25 cellular contexts compared by ENCODE assay signal in the genomic region with DNA sequence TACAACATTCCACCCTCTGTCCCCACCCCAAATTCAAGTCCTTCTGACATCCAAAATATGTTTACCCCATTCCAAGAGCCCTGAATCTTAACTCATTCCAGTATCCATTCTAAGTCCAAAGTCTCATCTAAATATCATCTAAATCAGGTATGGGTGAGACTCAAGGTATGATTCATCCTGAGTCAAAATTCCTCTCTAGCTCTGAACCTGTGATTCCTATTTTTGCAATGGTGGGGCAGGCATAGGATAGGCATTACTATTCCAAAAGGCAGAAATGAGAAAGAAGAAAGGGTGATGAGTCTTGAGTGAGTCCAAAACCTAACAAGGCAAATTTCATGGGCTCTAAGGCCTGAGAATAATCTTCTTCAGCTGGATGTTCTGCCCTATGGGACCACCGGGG.
"Had no signal": no experiment of that assay in that cellular context is flagged by ENCODE, and none has a peak within 500 bp of the region (broad histone marks: within the 10 kb centered on the region; RNA-seq: fewer than 3 reads in every experiment).

No MANE protein-coding gene starts in this region.

- H3K36me3 ChIP-seq: cardiac muscle cell, colonic mucosa, heart left ventricle, left lung, lower lobe of right lung, neural progenitor cell, right atrium auricular region, tibial nerve had no signal

- H3K4me1 ChIP-seq: colonic mucosa, heart left ventricle, left lung, lower lobe of right lung, neural progenitor cell, parathyroid adenoma, psoas muscle, right atrium auricular region, tibial nerve had no signal

- DNase-seq: activated CD4-positive, alpha-beta T cell treated with anti-CD3 and anti-CD28 coated beads for 36 hours; activated CD4-positive, CD25-positive, alpha-beta regulatory T cell; activated CD8-positive, alpha-beta memory T cell treated with anti-CD3 and anti-CD28 coated beads, Interleukin-2, amount 10 ng/mL, durations not matched to agents 7 days and 5 days; activated CD8-positive, alpha-beta T cell treated with anti-CD3 and anti-CD28 coated beads, Interleukin-2, amount 10 ng/mL, durations not matched to agents 7 days and 5 days; activated naive CD8-positive, alpha-beta T cell treated with anti-CD3 and anti-CD28 coated beads, Interleukin-2, amount 50 U/mL, for 24 hours; activated T-cell treated with anti-CD3 and anti-CD28 coated beads, Interleukin-2, amount 50 U/mL, for 48 hours; amygdala; cerebellar nuclear complex; colonic mucosa; effector memory CD4-positive, alpha-beta T cell; heart left ventricle; hypothalamus; immature natural killer cell; left lung; lower lobe of right lung; mesendoderm; natural killer cell; occipital lobe; psoas muscle; stimulated activated naive CD4-positive, alpha-beta T cell treated with Interleukin-2 at 50 U/mL for 16 hours had no signal

- H3K9me3 ChIP-seq: colonic mucosa, heart left ventricle, left lung, lower lobe of right lung, psoas muscle, right atrium auricular region, tibial nerve had no signal

- H3K4me3 ChIP-seq: cardiac muscle cell, colonic mucosa, heart left ventricle, left lung, lower lobe of right lung, neural progenitor cell, psoas muscle, right atrium auricular region, tibial nerve had no signal

- H3K27me3 ChIP-seq: cardiac muscle cell, colonic mucosa, heart left ventricle, left lung, neural progenitor cell, right atrium auricular region, tibial nerve had no signal

- H3K27ac ChIP-seq: cardiac muscle cell, colonic mucosa, heart left ventricle, left lung, lower lobe of right lung, neural progenitor cell, parathyroid adenoma, psoas muscle, right atrium auricular region, tibial nerve had no signal

- ATAC-seq: activated CD4-positive, alpha-beta T cell treated with anti-CD3 and anti-CD28 coated beads for 36 hours; activated CD8-positive, alpha-beta memory T cell treated with anti-CD3 and anti-CD28 coated beads, Interleukin-2, amount 10 ng/mL, durations not matched to agents 7 days and 5 days; activated CD8-positive, alpha-beta T cell treated with anti-CD3 and anti-CD28 coated beads, Interleukin-2, amount 10 ng/mL, durations not matched to agents 7 days and 5 days; activated naive CD8-positive, alpha-beta T cell treated with anti-CD3 and anti-CD28 coated beads, Interleukin-2, amount 50 U/mL, for 24 hours; heart left ventricle; left lung; lower lobe of right lung; natural killer cell; psoas muscle had no signal
